ENCODE assay signal across 33 cellular contexts in the genomic region with DNA sequence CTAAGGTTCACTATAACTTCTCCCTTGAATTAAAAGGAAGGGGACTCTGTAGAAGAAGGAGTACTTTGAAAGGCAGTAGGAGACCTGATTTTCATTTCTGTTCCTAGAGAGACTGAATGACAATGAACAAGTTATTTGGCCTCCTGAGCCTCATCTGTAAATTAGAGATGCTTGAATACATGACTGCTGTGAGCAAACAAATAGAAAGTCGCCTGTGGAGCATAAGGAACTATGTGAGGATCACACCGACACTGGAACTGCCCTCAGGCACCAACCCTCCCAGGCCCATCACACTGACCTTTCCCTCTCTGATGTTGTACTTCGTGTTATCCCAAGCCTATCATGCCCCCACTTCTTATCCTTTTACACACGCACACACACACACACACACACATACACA.
"Had no signal": no experiment of that assay in that cellular context is flagged by ENCODE, and none has a peak within 500 bp of the region (broad histone marks: within the 10 kb centered on the region; RNA-seq: fewer than 3 reads in every experiment).

No MANE protein-coding gene starts in this region.

- H3K9me3 ChIP-seq: body of pancreas, left lung, lower lobe of right lung, neutrophil, right lobe of liver, thoracic aorta had no signal

- H3K4me3 ChIP-seq: body of pancreas, left lung, lower lobe of right lung, right lobe of liver, skin epidermis, thoracic aorta had no signal

- DNase-seq: activated CD4-positive, alpha-beta memory T cell treated with anti-CD3 and anti-CD28 coated beads, Interleukin-2, amount 10 ng/mL, durations not matched to agents 7 days and 5 days; activated CD4-positive, alpha-beta T cell treated with anti-CD3 and anti-CD28 coated beads, Interleukin-2, amount 10 ng/mL, durations not matched to agents 7 days and 5 days; activated CD4-positive, CD25-positive, alpha-beta regulatory T cell treated with anti-CD3 and anti-CD28 coated beads, Interleukin-2, amount 50 U/mL, for 72 hours; activated gamma-delta T cell treated with Interleukin-2 at 50 U/mL for 16 hours; activated naive CD4-positive, alpha-beta T cell treated with anti-CD3 and anti-CD28 coated beads, Interleukin-2, amount 50 U/mL, for 16 hours; activated T-cell treated with anti-CD3 and anti-CD28 coated beads, Interleukin-2, amount 50 U/mL, for 4 hours; anterior cingulate cortex; body of pancreas; effector memory CD4-positive, alpha-beta T cell; foreskin fibroblast; head of caudate nucleus; hippocampal formation; left lung; lower lobe of right lung; mesendoderm; natural killer cell; right lobe of liver; stimulated activated CD4-positive, alpha-beta T cell treated with anti-CD3 and anti-CD28 coated beads, Interleukin-12 subunit alpha, Interleukin-12 subunit beta, amount 100 ng/mL, for 4 hours; stimulated activated CD4-positive, alpha-beta T cell treated with anti-CD3 and anti-CD28 coated beads, Interleukin-4, amount 100 ng/mL, for 1 hour; stimulated activated naive CD8-positive, alpha-beta T cell treated with anti-CD3 and anti-CD28 coated beads, Interleukin-15, Interleukin-2, amounts not matched to agents 100 U/mL and 50 U/mL, for 24 hours; T-helper 1 cell; trophoblast cell; WERI-Rb-1 had no signal

- H3K36me3 Mint-ChIP-seq: natural killer cell had no signal

- H3K36me3 ChIP-seq: left lung, lower lobe of right lung, neutrophil, right lobe of liver, thoracic aorta had no signal

- H3K4me1 Mint-ChIP-seq: activated CD4-positive, alpha-beta memory T cell treated with anti-CD3 and anti-CD28 coated beads, Interleukin-2, amount 10 ng/mL, durations not matched to agents 7 days and 5 days; activated CD4-positive, alpha-beta T cell treated with anti-CD3 and anti-CD28 coated beads, Interleukin-2, amount 10 ng/mL, durations not matched to agents 7 days and 5 days; activated T-helper 17 cell treated with anti-CD3 and anti-CD28 coated beads, Interleukin-2, amount 50 U/mL, for 72 hours; natural killer cell had no signal

- H3K4me1 ChIP-seq: body of pancreas, left lung, lower lobe of right lung, right lobe of liver had no signal

- H3K4me3 Mint-ChIP-seq: activated CD4-positive, alpha-beta memory T cell treated with anti-CD3 and anti-CD28 coated beads, Interleukin-2, amount 10 ng/mL, durations not matched to agents 7 days and 5 days; activated CD4-positive, alpha-beta T cell treated with anti-CD3 and anti-CD28 coated beads, Interleukin-2, amount 10 ng/mL, durations not matched to agents 7 days and 5 days; activated T-cell treated with anti-CD3 and anti-CD28 coated beads, Interleukin-2, amount 50 U/mL, for 4 hours; activated T-helper 17 cell treated with anti-CD3 and anti-CD28 coated beads, Interleukin-2, amount 50 U/mL, for 72 hours; natural killer cell; T-helper 2 cell treated with Interferon-gamma antibody and Interleukin-4, amounts not matched to agents 5 μg/mL and 100 μg/mL, for 36 hours had no signal

- H3K27ac Mint-ChIP-seq: activated CD4-positive, alpha-beta memory T cell treated with anti-CD3 and anti-CD28 coated beads, Interleukin-2, amount 10 ng/mL, durations not matched to agents 7 days and 5 days; activated CD4-positive, alpha-beta T cell treated with anti-CD3 and anti-CD28 coated beads, Interleukin-2, amount 10 ng/mL, durations not matched to agents 7 days and 5 days; activated T-helper 17 cell treated with anti-CD3 and anti-CD28 coated beads, Interleukin-2, amount 50 U/mL, for 72 hours; natural killer cell; T-helper 2 cell treated with Interferon-gamma antibody and Interleukin-4, amounts not matched to agents 5 μg/mL and 100 μg/mL, for 36 hours had no signal

- ATAC-seq: activated T-cell treated with anti-CD3 and anti-CD28 coated beads, Interleukin-2, amount 50 U/mL, for 4 hours; activated T-helper 17 cell treated with anti-CD3 and anti-CD28 coated beads, Interleukin-2, amount 50 U/mL, for 72 hours; body of pancreas; esophagus mucosa; left lung; lower lobe of right lung; natural killer cell; right lobe of liver; stimulated activated naive CD8-positive, alpha-beta T cell treated with anti-CD3 and anti-CD28 coated beads, Interleukin-15, Interleukin-2, amounts not matched to agents 100 U/mL and 50 U/mL, for 24 hours had no signal

- H3K9me3 Mint-ChIP-seq: activated CD4-positive, alpha-beta memory T cell treated with anti-CD3 and anti-CD28 coated beads, Interleukin-2, amount 10 ng/mL, durations not matched to agents 7 days and 5 days; activated CD4-positive, alpha-beta T cell treated with anti-CD3 and anti-CD28 coated beads, Interleukin-2, amount 10 ng/mL, durations not matched to agents 7 days and 5 days; activated T-cell treated with anti-CD3 and anti-CD28 coated beads, Interleukin-2, amount 50 U/mL, for 4 hours; activated T-helper 17 cell treated with anti-CD3 and anti-CD28 coated beads, Interleukin-2, amount 50 U/mL, for 72 hours; natural killer cell; T-helper 2 cell treated with Interferon-gamma antibody and Interleukin-4, amounts not matched to agents 5 μg/mL and 100 μg/mL, for 36 hours had no signal

- H3K27ac ChIP-seq: body of pancreas, left lung, lower lobe of right lung, neutrophil, right lobe of liver, skin epidermis, thoracic aorta, WERI-Rb-1 had no signal

- FAIRE-seq: colon, islet of Langerhans, TTC549, urothelium cell line had no signal

- H3K27me3 Mint-ChIP-seq: activated CD4-positive, alpha-beta memory T cell treated with anti-CD3 and anti-CD28 coated beads, Interleukin-2, amount 10 ng/mL, durations not matched to agents 7 days and 5 days; activated CD4-positive, alpha-beta T cell treated with anti-CD3 and anti-CD28 coated beads, Interleukin-2, amount 10 ng/mL, durations not matched to agents 7 days and 5 days; activated T-helper 17 cell treated with anti-CD3 and anti-CD28 coated beads, Interleukin-2, amount 50 U/mL, for 72 hours had no signal

- H3K27me3 ChIP-seq: body of pancreas, neutrophil, right lobe of liver had no signal
